18 cellular contexts compared by ENCODE assay signal in the genomic region with DNA sequence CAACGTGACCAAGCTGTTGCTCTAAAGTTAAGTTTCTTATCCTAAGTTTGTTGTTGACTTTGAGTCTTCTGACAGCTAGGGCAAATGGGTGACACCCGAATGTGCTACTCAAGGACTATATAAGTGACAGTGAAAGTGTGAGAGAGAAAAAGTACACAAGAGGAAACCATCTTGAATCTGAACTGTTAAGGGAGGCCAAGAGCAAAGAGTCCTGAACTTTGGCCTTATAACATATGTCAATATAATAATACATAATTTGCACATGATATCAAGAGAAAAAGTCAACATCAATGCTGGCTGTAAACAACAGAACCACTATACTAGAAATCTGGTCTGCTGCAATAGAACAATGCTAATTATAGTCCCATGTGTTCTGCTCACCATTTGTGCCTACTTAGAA.
"Had no signal": no experiment of that assay in that cellular context is flagged by ENCODE, and none has a peak within 500 bp of the region (broad histone marks: within the 10 kb centered on the region; RNA-seq: fewer than 3 reads in every experiment).

No MANE protein-coding gene starts in this region.

- H3K27me3 Mint-ChIP-seq: dendritic cell treated with granulocyte-macrophage colony-stimulating factor and Interleukin-4, amounts not matched to agents 40 ng/mL and 50 ng/mL, for 4 days; progenitor cell of endocrine pancreas had no signal

- H3K27me3 ChIP-seq: foreskin keratinocyte, pancreas, upper lobe of right lung, vagina had no signal

- H3K27ac Mint-ChIP-seq: dendritic cell treated with granulocyte-macrophage colony-stimulating factor and Interleukin-4, amounts not matched to agents 40 ng/mL and 50 ng/mL, for 4 days; memory B cell; progenitor cell of endocrine pancreas had no signal

- ATAC-seq: foreskin keratinocyte, lower lobe of right lung, pancreas, upper lobe of right lung had no signal

- H3K4me1 Mint-ChIP-seq: memory B cell had no signal

- H3K36me3 Mint-ChIP-seq: mesothelial cell of epicardium had no signal

- H3K9me3 Mint-ChIP-seq: dendritic cell treated with granulocyte-macrophage colony-stimulating factor and Interleukin-4, amounts not matched to agents 40 ng/mL and 50 ng/mL, for 4 days; immature natural killer cell; memory B cell; mesothelial cell of epicardium; naive B cell; nephron had no signal

- H3K4me3 ChIP-seq: left ventricle myocardium inferior, lower lobe of right lung, pancreas, smooth muscle cell, upper lobe of right lung, vagina had no signal

- DNase-seq: erythroblast; foreskin keratinocyte; immature natural killer cell; left ventricle myocardium inferior; lower lobe of right lung; naive B cell; occipital lobe; pancreas; stimulated activated CD4-positive, alpha-beta T cell treated with anti-CD3 and anti-CD28 coated beads, Interleukin-2, amount 100 ng/mL, for 48 hours; stimulated activated naive CD4-positive, alpha-beta T cell treated with Interleukin-2 at 50 U/mL for 16 hours; upper lobe of right lung had no signal

- H3K27ac ChIP-seq: foreskin keratinocyte, left ventricle myocardium inferior, lower lobe of right lung, pancreas, upper lobe of right lung, vagina had no signal

- H3K36me3 ChIP-seq: pancreas had no signal

- H3K4me3 Mint-ChIP-seq: dendritic cell treated with granulocyte-macrophage colony-stimulating factor and Interleukin-4, amounts not matched to agents 40 ng/mL and 50 ng/mL, for 4 days; immature natural killer cell; memory B cell; mesothelial cell of epicardium; naive B cell; nephron had no signal

- H3K9me3 ChIP-seq: left ventricle myocardium inferior, lower lobe of right lung, pancreas, upper lobe of right lung, vagina had no signal
